Comparison of ENCODE assay signal across 11 cellular contexts in genomic region chr16:19882641-19883040, GRCh38. TPM values are rescaled to one million over a fixed set of nuclear protein-coding genes. Genes with fewer than 3 reads are reported as not detected.
DNase-seq lines count a peak whose midpoint lies in the region; ATAC-seq, FAIRE-seq and TF ChIP-seq lines count a peak whose summit lies in the region.
"Had no signal": no experiment of that assay in that cellular context is flagged by ENCODE, and none has a peak within 500 bp of the region (broad histone marks: within the 10 kb centered on the region; RNA-seq: fewer than 3 reads in every experiment).

No MANE protein-coding gene starts in this region.

- no peak overlapping the region for H2AK5ac ChIP-seq in mesenchymal stem cell (ENCODE audit: low read length, severe bottlenecking)

- H3K27ac ChIP-seq in mesenchymal stem cell (ENCODE audit: low read length, poor library complexity, severe bottlenecking) (no peak overlapping the region), substantia nigra (ENCODE audit: low read depth, low read length, poor library complexity, severe bottlenecking) (peak overlapping the region; percentile 99), small intestine (ENCODE audit: low read depth in 1 of 2, low read length in 1 of 2) (peak overlapping the region in 1 of 2 donors; percentile 14)

- no peaks in the 10 kb centered on the region for H3K9me3 ChIP-seq in mesenchymal stem cell (ENCODE audit: control insufficient read depth, low read length)
- no peaks in the 10 kb centered on the region for H3K9me3 ChIP-seq in small intestine (ENCODE audit: control insufficient read depth, low read depth)

- H3K4me1 Mint-ChIP-seq in brain: peaks cover 62% of the 10 kb centered on the region

- peaks cover 26% of the 10 kb centered on the region for H3K4me1 ChIP-seq in mesenchymal stem cell (ENCODE audit: control insufficient read depth, insufficient read depth, low read depth, low read length)
- H3K4me1 ChIP-seq in small intestine (ENCODE audit: control insufficient read depth in 2 of 2, insufficient read depth in 1 of 2, low read depth in 1 of 2, low read length in 1 of 2): peaks cover 0 to 2% of the 10 kb centered on the region in 2 donors

- DNase-seq in NCI-H1417 (lab: John Stamatoyannopoulos, UW) (peak in 2 of 3 experiments; percentile 16 to 66), NCI-H1417 treated with DMSO at 0.1 percent for 48 hours (lab: John Stamatoyannopoulos, UW) (no peak), mesenchymal stem cell (no peak), substantia nigra (lab: John Stamatoyannopoulos, UW) (peak in 22 of 49 donors; percentile 28 to 71 (median 45)), DMS 273 treated with DMSO at 0.1 percent for 48 hours (lab: John Stamatoyannopoulos, UW) (no peak), small intestine (no peak)
- DNase-seq: stimulated activated CD4-positive, alpha-beta T cell treated with anti-CD3 and anti-CD28 coated beads, Interleukin-4, amount 100 ng/mL, for 4 hours had no signal

- no peak overlapping the region for H2BK5ac ChIP-seq in mesenchymal stem cell (ENCODE audit: low read depth, low read length, poor library complexity, severe bottlenecking)

- H3K79me1 ChIP-seq in mesenchymal stem cell (replicated peaks; ENCODE audit: low read length, poor library complexity, severe bottlenecking): peaks cover 10% of the 10 kb centered on the region

- H3K4ac ChIP-seq in mesenchymal stem cell (ENCODE audit: low read depth in 1 of 2, low read length in 2 of 2): no peak overlapping the region

- H3K4me2 ChIP-seq in mesenchymal stem cell (ENCODE audit: low read length, poor library complexity, severe bottlenecking): peak overlapping the region; percentile 97

- no peak overlapping the region for H3K14ac ChIP-seq in mesenchymal stem cell (ENCODE audit: low read length in 2 of 2)

- whole genome bisulfite sequencing in mesenchymal stem cell: 42% methylated on average over 3 of the region's 3 CpGs
- 49 to 85% (median 84%) methylated on average over 3 of the region's 3 CpGs for WGBS in small intestine, 3 donors

- no peak overlapping the region for H2BK12ac ChIP-seq in mesenchymal stem cell (ENCODE audit: low read length in 2 of 2)

- peak overlapping the region; percentile 73 for H3K9ac ChIP-seq in mesenchymal stem cell (ENCODE audit: low read length)

- H3K27me3 ChIP-seq in mesenchymal stem cell (ENCODE audit: control insufficient read depth in 1 of 2, insufficient read depth in 1 of 2, low read length in 2 of 2) (peaks cover 0 to 10% of the 10 kb centered on the region in 2 experiments), small intestine (ENCODE audit: control insufficient read depth in 2 of 2, insufficient read depth in 2 of 2, low read length in 2 of 2) (no peaks in the 10 kb centered on the region)

- no peak overlapping the region for H3K18ac ChIP-seq in mesenchymal stem cell (ENCODE audit: low read depth in 1 of 2, low read length in 2 of 2)

- no peak overlapping the region for H2AFZ ChIP-seq in mesenchymal stem cell (ENCODE audit: low read depth, low read length)

- no peak overlapping the region for H2BK120ac ChIP-seq in mesenchymal stem cell (ENCODE audit: low read depth, low read length)

- peaks cover 15% of the 10 kb centered on the region for H3K27me3 Mint-ChIP-seq in brain

- peaks cover 5% of the 10 kb centered on the region for H3K36me3 Mint-ChIP-seq in brain

- no peak for FAIRE-seq in small intestine (lab: Jason Lieb, UNC)
- FAIRE-seq: A204.1, colon had no signal

- no peaks in the 10 kb centered on the region for H3K36me3 ChIP-seq in mesenchymal stem cell (ENCODE audit: control insufficient read depth in 1 of 2, insufficient read depth in 2 of 2, low read depth in 1 of 2, low read length in 2 of 2)
- no peaks in the 10 kb centered on the region for H3K36me3 ChIP-seq in small intestine (ENCODE audit: control insufficient read depth in 2 of 2, insufficient read depth in 2 of 2, low read length in 2 of 2)

- ATAC-seq in GM18519 (IDR thresholded peaks at IDR 0.05; ENCODE audit: low FRiP score, unreplicated experiment): no peak

- H3K4me3 ChIP-seq in mesenchymal stem cell (ENCODE audit: insufficient read depth in 1 of 2, low read depth in 1 of 2, low read length in 2 of 2) (peak overlapping the region in 1 of 2 experiments; percentile 79), small intestine (ENCODE audit: low read depth in 1 of 2, low read length in 2 of 2) (no peak overlapping the region)

- no peak overlapping the region for H3K23ac ChIP-seq in mesenchymal stem cell (ENCODE audit: low read length in 2 of 2)

- no peak for TF ChIP-seq CTCF in brain (conservative IDR thresholded peaks at IDR 0.05)

- H3K27ac Mint-ChIP-seq in brain: peak overlapping the region; percentile 97 to 100 (median 99)

- H4K8ac ChIP-seq in mesenchymal stem cell (ENCODE audit: low read length): no peak overlapping the region

- H2BK15ac ChIP-seq in mesenchymal stem cell (ENCODE audit: low read depth, poor library complexity, severe bottlenecking): no peak overlapping the region

- H3K4me3 Mint-ChIP-seq in brain: peak overlapping the region; percentile 89 to 96 (median 94)

- H3K9me3 Mint-ChIP-seq in brain: peaks cover 2 to 12% (median 8%) of the 10 kb centered on the region in 5 experiments

- no peak overlapping the region for H4K91ac ChIP-seq in mesenchymal stem cell (ENCODE audit: low read length)

RNA-seq across cellular contexts. Expression of gene GPRC5B, which starts 2.0 kb away (rescaled TPM):
- 351 TPM for polyA plus RNA-seq in brain (ENCODE audit: insufficient read depth, low read depth, low replicate concordance)
- 47.0 TPM for polyA plus RNA-seq in mesenchymal stem cell (2013, experiment 1 of 2)
- polyA plus RNA-seq in mesenchymal stem cell (2013, experiment 2 of 2): 51.7 TPM
- 10 to 100 TPM in 1 of 3 donors, 1 to 10 TPM in 1, under 1 TPM in 1; 0.22 to 17.0 (median 1.4) TPM for polyA plus RNA-seq in small intestine

Comparison
In these comparisons a context has a peak if more than half of its experiments do, and no peak if none do; other contexts are left out.
1. DNase-seq: peak in NCI-H1417 (2 of 3); none in NCI-H1417 treated with DMSO at 0.1 percent for 48 hours (single experiment), mesenchymal stem cell (single experiment), DMS 273 treated with DMSO at 0.1 percent for 48 hours (single experiment) and small intestine (single experiment).
2. RNA of gene GPRC5B, which starts 2.0 kb away (polyA plus RNA-seq): 351 TPM in brain (single experiment); 0.22 to 17.0 TPM in small intestine; every median in the first group is over 10 times any median in the second.